In genomic region chr16:50910698-50911025, GRCh38 we compare ENCODE assay signal across 25 cellular contexts.
DNase-seq lines count a peak whose midpoint lies in the region; ATAC-seq lines count a peak whose summit lies in the region.
"Had no signal": no experiment of that assay in that cellular context is flagged by ENCODE, and none has a peak within 500 bp of the region (broad histone marks: within the 10 kb centered on the region; RNA-seq: fewer than 3 reads in every experiment).

No MANE protein-coding gene starts in this region.

- no peaks in the 10 kb centered on the region for H3K9me3 Mint-ChIP-seq in activated CD8-positive, alpha-beta T cell treated with anti-CD3 and anti-CD28 coated beads, Interleukin-2, amount 10 ng/mL, durations not matched to agents 7 days and 5 days (ENCODE audit: insufficient read depth)
- H3K9me3 Mint-ChIP-seq: CD8-positive, alpha-beta T cell had no signal

- no peaks in the 10 kb centered on the region for H3K4me1 ChIP-seq in GM23248 (ENCODE audit: insufficient read depth)
- H3K4me1 ChIP-seq: Caco-2, SJSA1 had no signal

- no peak overlapping the region for H3K27ac ChIP-seq in GM23248
- H3K27ac ChIP-seq: C4-2B, SJSA1 had no signal

- in situ Hi-C loops in GM23248 (cut with MboI): no loop called here

- 4 to 11% methylated on average over 10 of the region's 10 CpGs for WGBS in GM23248 (ENCODE audit: low coverage in 1 of 2, low lambda C conversion rate in 2 of 2, missing lambda C conversion rate in 2 of 2), 2 experiments

- H3K27me3 ChIP-seq in GM23248 (replicated peaks; ENCODE audit: insufficient read depth): peaks cover 17% of the 10 kb centered on the region
- H3K27me3 ChIP-seq: SJSA1 had no signal

- DNase-seq in GM23248 (peak; percentile 6), NCI-H2227 treated with DMSO at 0.1 percent for 48 hours (lab: John Stamatoyannopoulos, UW) (peak; percentile 10), left kidney (ENCODE audit: low read depth, low spot score) (peak; percentile 30), retina (peak; percentile 18), OCI-M2 (lab: John Stamatoyannopoulos, UW; ENCODE audit: unreplicated experiment) (no peak)
- no peak for DNase-seq in activated CD8-positive, alpha-beta T cell treated with anti-CD3 and anti-CD28 coated beads, Interleukin-2, amount 10 ng/mL, durations not matched to agents 7 days and 5 days
- DNase-seq: Caco-2; CD8-positive, alpha-beta T cell; Kasumi-1; MV-4-11; NCI-H1105 treated with DMSO at 0.1 percent for 48 hours; NCI-H146; NCI-H1930; NCI-H2107; NCI-H446 treated with DMSO at 0.1 percent for 48 hours; NCI-H526; NCI-H82; Right ventricle myocardium superior; RPMI8226 had no signal

- no peaks in the 10 kb centered on the region for H3F3A ChIP-seq in GM23248 (ENCODE audit: insufficient read depth)

- H3K4me3 ChIP-seq in GM23248: no peak overlapping the region
- H3K4me3 ChIP-seq: K562, SJSA1 had no signal

- no peaks in the 10 kb centered on the region for H3K4me1 Mint-ChIP-seq in activated CD8-positive, alpha-beta T cell treated with anti-CD3 and anti-CD28 coated beads, Interleukin-2, amount 10 ng/mL, durations not matched to agents 7 days and 5 days (ENCODE audit: low read depth)
- H3K4me1 Mint-ChIP-seq: B cell had no signal

- H3K36me3 Mint-ChIP-seq in activated CD8-positive, alpha-beta T cell treated with anti-CD3 and anti-CD28 coated beads, Interleukin-2, amount 10 ng/mL, durations not matched to agents 7 days and 5 days (ENCODE audit: low read depth): no peaks in the 10 kb centered on the region
- H3K36me3 Mint-ChIP-seq: CD8-positive, alpha-beta T cell had no signal

- H3K4me2 ChIP-seq in GM23248 (ENCODE audit: unreplicated experiment): no peak overlapping the region

- H3K79me2 ChIP-seq in GM23248 (ENCODE audit: insufficient read depth): no peaks in the 10 kb centered on the region

- ATAC-seq in HG02884 (IDR thresholded peaks at IDR 0.05; ENCODE audit: unreplicated experiment): no peak
- ATAC-seq in activated CD8-positive, alpha-beta T cell treated with anti-CD3 and anti-CD28 coated beads, Interleukin-2, amount 10 ng/mL, durations not matched to agents 7 days and 5 days: no peak
- ATAC-seq: CD8-positive, alpha-beta T cell; HCT116; K562 had no signal

- CTCF ChIA-PET in activated CD8-positive, alpha-beta T cell treated with anti-CD3 and anti-CD28 coated beads, Interleukin-2, amount 10 ng/mL, durations not matched to agents 7 days and 5 days (lab: Charles Lee): no interaction called here

- H3K9me2 ChIP-seq in GM23248 (ENCODE audit: insufficient read depth): no peaks in the 10 kb centered on the region

- no peaks in the 10 kb centered on the region for H4K20me1 ChIP-seq in GM23248 (ENCODE audit: insufficient read depth)

- no peak overlapping the region for H2AFZ ChIP-seq in GM23248

- POLR2A ChIA-PET in activated CD8-positive, alpha-beta T cell treated with anti-CD3 and anti-CD28 coated beads, Interleukin-2, amount 10 ng/mL, durations not matched to agents 7 days and 5 days (lab: Charles Lee): no interaction called here

- no peak overlapping the region for H3K27ac Mint-ChIP-seq in activated CD8-positive, alpha-beta T cell treated with anti-CD3 and anti-CD28 coated beads, Interleukin-2, amount 10 ng/mL, durations not matched to agents 7 days and 5 days
- H3K27ac Mint-ChIP-seq: B cell; CD8-positive, alpha-beta T cell had no signal

- no peaks in the 10 kb centered on the region for H3K9me3 ChIP-seq in GM23248 (ENCODE audit: low read depth)
- H3K9me3 ChIP-seq: Caco-2, SJSA1 had no signal

- no peaks in the 10 kb centered on the region for H3K36me3 ChIP-seq in GM23248 (ENCODE audit: low read depth)
- H3K36me3 ChIP-seq: SJSA1 had no signal

- no peak overlapping the region for H3K9ac ChIP-seq in GM23248

- H3K4me3 Mint-ChIP-seq in activated CD8-positive, alpha-beta T cell treated with anti-CD3 and anti-CD28 coated beads, Interleukin-2, amount 10 ng/mL, durations not matched to agents 7 days and 5 days: no peak overlapping the region
- H3K4me3 Mint-ChIP-seq: B cell; CD8-positive, alpha-beta T cell had no signal

- H3K27me3 Mint-ChIP-seq in activated CD8-positive, alpha-beta T cell treated with anti-CD3 and anti-CD28 coated beads, Interleukin-2, amount 10 ng/mL, durations not matched to agents 7 days and 5 days (ENCODE audit: low read depth): peaks cover 11% of the 10 kb centered on the region

Comparison
In these comparisons a context has a peak if more than half of its experiments do, and no peak if none do; other contexts are left out.
1. DNase-seq: peak in GM23248 (single experiment), NCI-H2227 treated with DMSO at 0.1 percent for 48 hours (single experiment), left kidney (single experiment) and retina (single experiment); none in OCI-M2 (single experiment) and activated CD8-positive, alpha-beta T cell treated with anti-CD3 and anti-CD28 coated beads, Interleukin-2, amount 10 ng/mL, durations not matched to agents 7 days and 5 days (single experiment).